Comparison of ENCODE assay signal across 8 cellular contexts in genomic region chr1:173867753-173868265, GRCh38. TPM values are rescaled to one million over a fixed set of nuclear protein-coding genes. Genes with fewer than 3 reads are reported as not detected.
DNase-seq lines count a peak whose midpoint lies in the region; ATAC-seq and FAIRE-seq lines count a peak whose summit lies in the region.

TSS of gene GAS5 (minus strand) at chr1:173867989.

- H3K4me1 ChIP-seq in NT2/D1 (ENCODE audit: insufficient read depth, insufficient read length) (no peaks in the 10 kb centered on the region), mesodermal cell (ENCODE audit: control insufficient read depth, insufficient read depth, low read length, poor library complexity, severe bottlenecking) (peaks cover 5% of the 10 kb centered on the region)

- H3K9ac ChIP-seq in NT2/D1 (ENCODE audit: insufficient read length, low read depth) = peak within 1 kb of the TSS; percentile 99

- DNase-seq in COLO829 (ENCODE audit: low spot score) (peak; percentile 99), HTR-8/SVneo (ENCODE audit: insufficient read length, low spot score) (peak; percentile 96), NT2/D1 (ENCODE audit: low read depth, low spot score) (peak; percentile 100)
- peak; percentile 99 for DNase-seq in activated CD8-positive, alpha-beta memory T cell treated with anti-CD3 and anti-CD28 coated beads, Interleukin-2, amount 50 U/mL, for 24 hours (ENCODE audit: extremely low read depth)
- peak; percentile 97 to 100 for DNase-seq in stimulated activated CD8-positive, alpha-beta memory T cell treated with anti-CD3 and anti-CD28 coated beads, Interleukin-15, amount 100 ng/mL, for 4 hours (ENCODE audit: low read depth in 2 of 2)

- H3K27ac ChIP-seq in mesodermal cell (ENCODE audit: low read depth, low read length, severe bottlenecking) = peak within 1 kb of the TSS; percentile 92

- FAIRE-seq in HTR-8/SVneo (lab: Jason Lieb, UNC) = peak; percentile 97

- no peaks in the 10 kb centered on the region for H3K27me3 ChIP-seq in NT2/D1 (ENCODE audit: insufficient read depth, insufficient read length)

- H3K36me3 ChIP-seq in NT2/D1 (ENCODE audit: insufficient read depth, insufficient read length, low read length) (peaks cover 69% of the 10 kb centered on the region), mesodermal cell (ENCODE audit: control insufficient read depth, insufficient read depth, low read length) (peaks cover 58% of the 10 kb centered on the region)

- WGBS in mesodermal cell (ENCODE audit: insufficient coverage in 2 of 2), 2 experiments = 0% methylated on average over 18 to 20 of the region's 30 CpGs

- in situ Hi-C loops in endometrial microvascular endothelial cells (cut with HindIII; ENCODE audit: inconsistent ontology term, low pct_unique_long_range_greater_than_20kb, low sequenced_read_pairs) = no loop called here

- ATAC-seq in GM21360 (IDR thresholded peaks at IDR 0.05; ENCODE audit: unreplicated experiment) = peak; percentile 71

- H3K4me3 ChIP-seq in NT2/D1 (ENCODE audit: insufficient read length, low read depth) (peak within 1 kb of the TSS; percentile 98), mesodermal cell (ENCODE audit: extremely low read depth, insufficient read depth, low read length, poor library complexity, severe bottlenecking) (peak within 1 kb of the TSS; percentile 80)

- H3K9me3 ChIP-seq in NT2/D1 (ENCODE audit: insufficient read depth, low read length) = no peaks in the 10 kb centered on the region
- no peaks in the 10 kb centered on the region for H3K9me3 ChIP-seq in mesodermal cell (ENCODE audit: control insufficient read depth, low read length)

RNA-seq across cellular contexts. Expression of gene GAS5, which starts in this region (rescaled TPM):
- total RNA-seq in endometrial microvascular endothelial cells (ENCODE audit: inconsistent ontology term) = 283 TPM
- 347 TPM for polyA plus RNA-seq in mesodermal cell (2013, experiment 1 of 2)
- polyA plus RNA-seq in mesodermal cell (2013, experiment 2 of 2) = 363 TPM

Comparison
In these comparisons a context has a peak if more than half of its experiments do, and no peak if none do; other contexts are left out.
1. Peak in every context shown above with its lines: DNase-seq, ATAC-seq, H3K4me3 ChIP-seq and H3K27ac ChIP-seq.